Comparison of ENCODE assay signal across 9 cellular contexts in the genomic region with DNA sequence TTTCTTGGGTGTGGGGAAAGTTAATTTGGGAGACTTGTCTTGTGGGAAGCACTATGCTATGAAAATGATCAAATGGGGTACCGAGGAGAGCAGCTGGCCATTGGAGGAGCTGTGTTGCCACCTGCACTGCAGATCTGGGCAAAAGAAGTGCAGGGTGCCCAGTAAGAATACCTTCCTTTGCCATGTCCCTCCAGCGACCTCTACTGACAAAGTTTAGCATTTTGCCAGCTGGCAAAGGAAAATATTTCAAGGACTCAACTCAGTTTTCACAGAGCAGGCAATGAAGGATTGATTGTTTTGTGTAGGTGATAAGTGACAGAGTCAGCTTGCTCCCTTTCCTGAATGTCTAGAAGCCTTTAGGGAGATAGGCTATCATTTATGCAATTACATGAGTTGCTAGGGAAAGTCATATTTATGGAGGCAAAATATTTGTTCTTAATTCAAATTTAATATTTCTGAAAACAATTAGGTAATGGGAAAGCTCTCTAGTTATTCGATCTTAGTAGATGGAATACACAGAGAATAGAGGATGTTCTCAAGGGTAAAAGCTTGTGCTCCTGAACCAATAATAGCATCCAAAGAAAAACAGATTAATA.
DNase-seq lines count a peak whose midpoint lies in the region; ATAC-seq and TF ChIP-seq lines count a peak whose summit lies in the region.
"Had no signal": no experiment of that assay in that cellular context is flagged by ENCODE, and none has a peak within 500 bp of the region (broad histone marks: within the 10 kb centered on the region; RNA-seq: fewer than 3 reads in every experiment).

No MANE protein-coding gene starts in this region.

- H3K27me3 ChIP-seq in vagina, result no peaks in the 10 kb centered on the region
- H3K27me3 ChIP-seq in effector memory CD4-positive, alpha-beta T cell (replicated peaks; ENCODE audit: control insufficient read depth, insufficient read depth, low read length, poor library complexity, severe bottlenecking), result no peaks in the 10 kb centered on the region

- no peaks in the 10 kb centered on the region for H3K4me1 Mint-ChIP-seq in osteocyte (ENCODE audit: unreplicated experiment)

- H3K36me3 Mint-ChIP-seq in osteocyte (ENCODE audit: unreplicated experiment), result no peaks in the 10 kb centered on the region

- DNase-seq in ACHN (peak; percentile 48), GM10266 (ENCODE audit: extremely low spot score) (peak; percentile 35), NCI-H748 (lab: John Stamatoyannopoulos, UW; ENCODE audit: unreplicated experiment) (peak; percentile 79), cardiac fibroblast (ENCODE audit: low read depth in 2 of 2) (peak; percentile 56 to 58), osteocyte (ENCODE audit: extremely low spot score, unreplicated experiment) (no peak), vagina (ENCODE audit: extremely low spot score in 2 of 2) (no peak)
- DNase-seq in effector memory CD4-positive, alpha-beta T cell, result no peak

- H3K4me1 ChIP-seq in vagina, result no peaks in the 10 kb centered on the region
- no peaks in the 10 kb centered on the region for H3K4me1 ChIP-seq in effector memory CD4-positive, alpha-beta T cell (ENCODE audit: control insufficient read depth, insufficient read depth, low read length, poor library complexity, severe bottlenecking)

- peak; percentile 56 for TF ChIP-seq CTCF in GM10266 (IDR thresholded peaks at IDR 0.05; ENCODE audit: control insufficient read depth, insufficient read depth, low read depth, missing control alignments)
- TF ChIP-seq CTCF in cardiac fibroblast (IDR thresholded peaks at IDR 0.05; ENCODE audit: low read depth, low read length), result peak; percentile 80
- TF ChIP-seq CTCF in osteocyte (IDR thresholded peaks at IDR 0.05), result peak; percentile 50
- no peak for TF ChIP-seq CTCF in vagina (IDR thresholded peaks at IDR 0.05)

- no peaks in the 10 kb centered on the region for H3K27me3 Mint-ChIP-seq in osteocyte (ENCODE audit: unreplicated experiment)
- H3K27me3 Mint-ChIP-seq: memory B cell had no signal

- no peaks in the 10 kb centered on the region for H3K9me3 ChIP-seq in vagina
- no peaks in the 10 kb centered on the region for H3K9me3 ChIP-seq in effector memory CD4-positive, alpha-beta T cell (ENCODE audit: control insufficient read depth, low read length)

- H3K27ac ChIP-seq in vagina, result no peak overlapping the region
- no peak overlapping the region for H3K27ac ChIP-seq in effector memory CD4-positive, alpha-beta T cell (ENCODE audit: insufficient read depth, low read length, poor library complexity, severe bottlenecking)

- no peaks in the 10 kb centered on the region for H3K9me3 Mint-ChIP-seq in osteocyte (ENCODE audit: unreplicated experiment)
- H3K9me3 Mint-ChIP-seq: memory B cell had no signal

- no peak overlapping the region for H3K4me3 Mint-ChIP-seq in osteocyte (ENCODE audit: unreplicated experiment)
- H3K4me3 Mint-ChIP-seq: memory B cell had no signal

- no peak overlapping the region for H3K27ac Mint-ChIP-seq in osteocyte (ENCODE audit: unreplicated experiment)
- H3K27ac Mint-ChIP-seq: memory B cell had no signal

- no peak for TF ChIP-seq POLR2A in vagina (IDR thresholded peaks at IDR 0.05)

- H3K4me3 ChIP-seq in cardiac fibroblast (replicated peaks in 1 of 2; ENCODE audit: low read depth in 2 of 2, low read length in 2 of 2) (no peak overlapping the region), vagina (no peak overlapping the region)
- H3K4me3 ChIP-seq in effector memory CD4-positive, alpha-beta T cell (ENCODE audit: insufficient read depth, low read depth, low read length, poor library complexity, severe bottlenecking), result no peak overlapping the region

- no peak for ATAC-seq in HG03565 (IDR thresholded peaks at IDR 0.05; ENCODE audit: unreplicated experiment)

- H3K36me3 ChIP-seq in vagina, result no peaks in the 10 kb centered on the region
- H3K36me3 ChIP-seq in effector memory CD4-positive, alpha-beta T cell (ENCODE audit: control insufficient read depth, insufficient read depth, low read length), result no peaks in the 10 kb centered on the region

- in situ Hi-C loops in ACHN (cut with HindIII; ENCODE audit: low pct_ligation_motif_present, low pct_unique_long_range_greater_than_20kb, low sequenced_read_pairs), result loop anchor here (10.0 kb wide), 1 partner anchor 235 kb away; no protein-coding TSS in a partner anchor

- intact Hi-C loops in vagina (cut with DNase I), result no loop called here

Comparison
In these comparisons a context has a peak if more than half of its experiments do, and no peak if none do; other contexts are left out.
1. DNase-seq: peak in ACHN (single experiment), GM10266 (single experiment), NCI-H748 (single experiment) and cardiac fibroblast (2 of 2); none in osteocyte (single experiment), vagina (0 of 2) and effector memory CD4-positive, alpha-beta T cell (0 of 3).
2. CTCF ChIP-seq: peak in GM10266 (single experiment), cardiac fibroblast (single experiment) and osteocyte (single experiment); none in vagina (0 of 3).